Comparison of ENCODE assay signal across 21 cellular contexts in genomic region chr21:34557261-34557660, GRCh38.
"Had no signal": no experiment of that assay in that cellular context is flagged by ENCODE, and none has a peak within 500 bp of the region (broad histone marks: within the 10 kb centered on the region; RNA-seq: fewer than 3 reads in every experiment).

No MANE protein-coding gene starts in this region.

- H3K27ac ChIP-seq: esophagus squamous epithelium, left ventricle myocardium inferior had no signal

- H3K36me3 Mint-ChIP-seq: natural killer cell had no signal

- H3K27ac Mint-ChIP-seq: activated CD8-positive, alpha-beta T cell treated with anti-CD3 and anti-CD28 coated beads for 36 hours; activated naive CD8-positive, alpha-beta T cell; activated T-helper 2 cell treated with anti-CD3 and anti-CD28 coated beads, Interferon-gamma antibody, Interleukin-2, Interleukin-4, amounts not matched to agents 10 μg/mL and 5 μg/mL and 100 μg/mL, durations not matched to agents 14 hours and 24 hours and 36 hours; natural killer cell; T-helper 1 cell treated with Interleukin-12 subunit alpha and Interleukin-12 subunit beta and Interleukin-4 antibody, amounts not matched to agents 30 μg/mL and 1 μg/mL, for 36 hours had no signal

- H3K4me1 Mint-ChIP-seq: natural killer cell had no signal

- H3K4me3 ChIP-seq: esophagus squamous epithelium, left ventricle myocardium inferior, lung, tibial nerve had no signal

- H3K4me3 Mint-ChIP-seq: activated CD8-positive, alpha-beta T cell treated with anti-CD3 and anti-CD28 coated beads for 36 hours; activated naive CD8-positive, alpha-beta T cell; activated T-cell treated with anti-CD3 and anti-CD28 coated beads, Interleukin-2, amount 50 U/mL, for 4 hours; central memory CD8-positive, alpha-beta T cell; natural killer cell; T-helper 1 cell treated with Interleukin-12 subunit alpha and Interleukin-12 subunit beta and Interleukin-4 antibody, amounts not matched to agents 30 μg/mL and 1 μg/mL, for 36 hours had no signal

- H3K9me3 Mint-ChIP-seq: natural killer cell had no signal

- ATAC-seq: activated CD8-positive, alpha-beta T cell treated with anti-CD3 and anti-CD28 coated beads for 36 hours; activated T-cell treated with anti-CD3 and anti-CD28 coated beads, Interleukin-2, amount 50 U/mL, for 4 hours; natural killer cell; right cardiac atrium had no signal

- DNase-seq: activated CD4-positive, CD25-positive, alpha-beta regulatory T cell treated with anti-CD3 and anti-CD28 coated beads, Interleukin-2, amount 50 U/mL, for 72 hours; activated CD8-positive, alpha-beta T cell treated with anti-CD3 and anti-CD28 coated beads for 36 hours; activated T-cell treated with anti-CD3 and anti-CD28 coated beads, Interleukin-2, amount 50 U/mL, for 4 hours; anterior cingulate cortex; dermis blood vessel endothelial cell; effector CD4-positive, alpha-beta T cell; esophagus squamous epithelium; left ventricle myocardium inferior; mesendoderm; natural killer cell; posterior cingulate gyrus; right cardiac atrium; SK-N-SH; SW 1271; T1000 had no signal
